ENCODE assay signal across 1 cellular context in the genomic region with DNA sequence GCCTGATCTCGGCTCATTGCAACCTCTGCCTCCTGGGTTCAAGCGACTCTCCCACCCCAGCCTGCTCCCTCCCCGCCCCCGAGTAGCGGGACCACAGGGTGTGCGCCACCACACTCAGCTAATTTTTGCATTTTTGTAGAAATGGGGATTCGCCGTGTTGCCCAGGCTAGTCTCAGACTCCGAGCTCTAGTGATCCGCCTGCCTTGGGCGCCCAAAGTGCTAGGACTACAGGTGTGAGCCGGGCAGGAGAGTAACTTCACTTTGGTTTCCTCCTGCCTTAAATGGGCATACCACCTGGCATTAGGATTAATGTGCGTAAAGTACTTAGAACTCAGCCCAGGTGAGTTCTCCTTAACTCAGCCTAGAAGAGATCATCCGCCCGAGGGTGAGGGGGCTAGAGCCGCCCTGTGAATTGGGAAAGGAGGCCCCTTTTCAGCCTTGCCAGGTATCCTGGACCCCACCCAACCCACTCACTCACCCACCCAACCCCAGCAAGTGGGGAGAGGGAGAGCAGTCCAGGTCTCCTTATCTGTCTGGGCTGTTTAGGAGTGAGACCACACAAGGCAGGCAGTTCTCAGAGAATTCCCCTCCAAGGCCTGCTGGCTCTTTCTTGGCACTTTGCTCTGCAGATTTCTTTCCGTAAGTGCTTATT.
TF ChIP-seq lines count a peak whose summit lies in the region.

No MANE protein-coding gene starts in this region.

TF ChIP-seq in GM23338, 12 proteins besides CTCF, POLR2A, EP300 and RAD21 (continued from another document):
- no peak for TF ChIP-seq ZNF462 (CRISPR knock-in tag; IDR thresholded peaks at IDR 0.05)
- no peak for TF ChIP-seq ZNF331 (CRISPR knock-in tag; IDR thresholded peaks at IDR 0.05; ENCODE audit: low read depth)
- TF ChIP-seq REST (IDR thresholded peaks at IDR 0.05; ENCODE audit: unreplicated experiment) = no peak
- TF ChIP-seq CREB1 (CRISPR knock-in tag; IDR thresholded peaks at IDR 0.05; ENCODE audit: low read depth) = no peak
- no peak for TF ChIP-seq EZH2phosphoT487 (IDR thresholded peaks at IDR 0.05; ENCODE audit: unreplicated experiment)
- no peak for TF ChIP-seq NANOG (IDR thresholded peaks at IDR 0.05; ENCODE audit: borderline replicate concordance)
- TF ChIP-seq JUNB (IDR thresholded peaks at IDR 0.05; ENCODE audit: unreplicated experiment) = no peak
- no peak for TF ChIP-seq ETS1 (IDR thresholded peaks at IDR 0.05)
- TF ChIP-seq ZNF114 (CRISPR knock-in tag; IDR thresholded peaks at IDR 0.05) = no peak
- TF ChIP-seq STAT1 (IDR thresholded peaks at IDR 0.05; ENCODE audit: unreplicated experiment) = no peak
